32 cellular contexts compared by ENCODE assay signal in genomic region chr14:61614693-61615092, GRCh38.
"Had no signal": no experiment of that assay in that cellular context is flagged by ENCODE, and none has a peak within 500 bp of the region (broad histone marks: within the 10 kb centered on the region; RNA-seq: fewer than 3 reads in every experiment).

No MANE protein-coding gene starts in this region.

- DNase-seq: activated CD4-positive, alpha-beta memory T cell treated with anti-CD3 and anti-CD28 coated beads for 36 hours; activated CD4-positive, alpha-beta T cell treated with anti-CD3 and anti-CD28 coated beads for 36 hours; activated CD4-positive, alpha-beta T cell treated with anti-CD3 and anti-CD28 coated beads, Interleukin-2, amount 10 ng/mL, durations not matched to agents 24 days and 14 days; activated CD4-positive, CD25-positive, alpha-beta regulatory T cell; activated CD4-positive, CD25-positive, alpha-beta regulatory T cell treated with anti-CD3 and anti-CD28 coated beads, Interleukin-2, amount 50 U/mL, for 72 hours; activated CD8-positive, alpha-beta memory T cell treated with anti-CD3 and anti-CD28 coated beads, Interleukin-2, amount 10 ng/mL, durations not matched to agents 7 days and 5 days; activated CD8-positive, alpha-beta memory T cell treated with anti-CD3 and anti-CD28 coated beads, Interleukin-2, amount 50 U/mL, for 4 hours; activated CD8-positive, alpha-beta T cell treated with anti-CD3 and anti-CD28 coated beads, Interleukin-2, amount 10 ng/mL, durations not matched to agents 7 days and 5 days; activated effector memory CD4-positive, alpha-beta T cell treated with anti-CD3 and anti-CD28 coated beads, Interleukin-2, amount 50 U/mL, for 16 hours; activated naive CD4-positive, alpha-beta T cell treated with anti-CD3 and anti-CD28 coated beads for 36 hours; activated naive CD8-positive, alpha-beta T cell treated with anti-CD3 and anti-CD28 coated beads for 36 hours; activated naive CD8-positive, alpha-beta T cell treated with anti-CD3 and anti-CD28 coated beads, Interleukin-2, amount 50 U/mL, for 24 hours; activated T-cell treated with anti-CD3 and anti-CD28 coated beads, Interleukin-2, amount 50 U/mL, for 1 hour; activated T-cell treated with anti-CD3 and anti-CD28 coated beads, Interleukin-2, amount 50 U/mL, for 48 hours; adrenal gland; amygdala; central memory CD4-positive, alpha-beta T cell; dorsolateral prefrontal cortex; effector memory CD4-positive, alpha-beta T cell; endodermal cell; foreskin fibroblast; gastrocnemius medialis; heart right ventricle; T-helper 1 cell; T-helper 17 cell; T1000; WERI-Rb-1 had no signal

- H3K4me1 ChIP-seq: gastrocnemius medialis had no signal

- H3K36me3 ChIP-seq: adrenal gland, ascending aorta, breast epithelium, cardiac muscle cell, gastrocnemius medialis, heart right ventricle, WERI-Rb-1 had no signal

- H3K4me3 ChIP-seq: adrenal gland, ascending aorta, breast epithelium, cardiac muscle cell, coronary artery, dorsolateral prefrontal cortex, gastrocnemius medialis, heart right ventricle had no signal

- ATAC-seq: activated CD4-positive, alpha-beta T cell treated with anti-CD3 and anti-CD28 coated beads for 36 hours; activated CD8-positive, alpha-beta memory T cell treated with anti-CD3 and anti-CD28 coated beads, Interleukin-2, amount 10 ng/mL, durations not matched to agents 7 days and 5 days; activated CD8-positive, alpha-beta T cell treated with anti-CD3 and anti-CD28 coated beads, Interleukin-2, amount 10 ng/mL, durations not matched to agents 7 days and 5 days; activated naive CD8-positive, alpha-beta T cell treated with anti-CD3 and anti-CD28 coated beads, Interleukin-2, amount 50 U/mL, for 24 hours; esophagus mucosa; gastrocnemius medialis; heart right ventricle; T-helper 17 cell had no signal

- H3K27me3 ChIP-seq: adrenal gland, ascending aorta, breast epithelium, cardiac muscle cell, dorsolateral prefrontal cortex, gastrocnemius medialis, heart right ventricle had no signal

- H3K27ac ChIP-seq: adrenal gland, ascending aorta, breast epithelium, cardiac muscle cell, coronary artery, dorsolateral prefrontal cortex, gastrocnemius medialis, heart right ventricle, WERI-Rb-1 had no signal

- H3K9me3 ChIP-seq: adrenal gland, ascending aorta, breast epithelium, gastrocnemius medialis, heart right ventricle had no signal
